In the genomic region with DNA sequence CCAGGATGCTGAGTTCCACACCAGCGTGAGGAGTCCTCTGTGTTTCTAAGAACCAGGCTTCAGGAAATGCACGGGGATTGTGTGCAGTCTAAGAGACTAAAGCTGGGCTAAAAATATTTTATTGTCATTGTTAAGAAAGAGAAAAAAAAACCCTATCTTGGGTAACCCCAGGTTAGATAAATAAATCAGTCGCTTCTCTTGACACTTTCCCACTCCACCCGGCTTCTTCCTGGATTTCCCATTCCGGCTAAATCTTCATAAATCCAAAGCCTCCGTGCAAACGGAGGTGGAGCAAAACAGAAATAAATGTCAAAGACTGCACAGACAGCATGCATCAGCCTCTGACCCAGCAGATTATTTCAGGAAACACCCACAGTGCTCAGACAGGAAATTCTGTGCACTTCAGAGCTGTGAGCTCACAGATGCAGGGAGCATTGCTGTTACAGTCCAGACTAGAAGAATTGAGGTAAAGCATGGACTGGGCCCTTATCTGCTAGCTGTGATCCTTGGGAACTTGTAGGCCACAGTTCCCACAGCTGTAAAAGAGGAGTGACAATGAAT, we compare ENCODE assay signal across 8 cellular contexts. TPM values are rescaled to one million over a fixed set of nuclear protein-coding genes. Genes with fewer than 3 reads are reported as not detected.
DNase-seq lines count a peak whose midpoint lies in the region; ATAC-seq, FAIRE-seq and TF ChIP-seq lines count a peak whose summit lies in the region.

No MANE protein-coding gene starts in this region.

- peaks cover 48% of the 10 kb centered on the region for H3K4me1 Mint-ChIP-seq in activated CD4-positive, alpha-beta T cell treated with anti-CD3 and anti-CD28 coated beads for 36 hours
- H3K4me1 Mint-ChIP-seq in T-helper 1 cell treated with Interleukin-12 subunit alpha and Interleukin-12 subunit beta and Interleukin-4 antibody, amounts not matched to agents 30 μg/mL and 1 μg/mL, for 36 hours (ENCODE audit: low read depth): peaks cover 32% of the 10 kb centered on the region
- H3K4me1 Mint-ChIP-seq in progenitor cell of endocrine pancreas (ENCODE audit: low read depth) (peaks cover 15% of the 10 kb centered on the region), nephron progenitor cell (no peaks in the 10 kb centered on the region)

- no peaks in the 10 kb centered on the region for H3K27me3 Mint-ChIP-seq in activated CD4-positive, alpha-beta T cell treated with anti-CD3 and anti-CD28 coated beads for 36 hours
- peaks cover 5% of the 10 kb centered on the region for H3K27me3 Mint-ChIP-seq in T-helper 1 cell treated with Interleukin-12 subunit alpha and Interleukin-12 subunit beta and Interleukin-4 antibody, amounts not matched to agents 30 μg/mL and 1 μg/mL, for 36 hours (ENCODE audit: low read depth)
- H3K27me3 Mint-ChIP-seq in progenitor cell of endocrine pancreas (no peaks in the 10 kb centered on the region), nephron progenitor cell (ENCODE audit: low read depth, poor library complexity) (peaks cover 24% of the 10 kb centered on the region)

- peak; percentile 63 for DNase-seq in activated CD4-positive, alpha-beta T cell treated with anti-CD3 and anti-CD28 coated beads for 36 hours
- DNase-seq in activated CD4-positive, alpha-beta T cell treated with anti-CD3 and anti-CD28 coated beads for 1 hour: no peak
- DNase-seq in esophagus squamous epithelium (lab: John Stamatoyannopoulos, UW): no peak
- no peak for DNase-seq in progenitor cell of endocrine pancreas (ENCODE audit: low spot score, unreplicated experiment)
- DNase-seq in D721Med (ENCODE audit: insufficient read length, low spot score): no peak
- no peak for DNase-seq in nephron progenitor cell

- intact Hi-C loops in activated CD4-positive, alpha-beta T cell treated with anti-CD3 and anti-CD28 coated beads for 36 hours (cut with DNase I, micrococcal nuclease): loop anchor here (1.0 kb wide), 2 partner anchors 10 to 11 kb away; no protein-coding TSS in a partner anchor
- intact Hi-C loops in esophagus squamous epithelium (cut with DNase I): no loop called here

- H3K27ac Mint-ChIP-seq in activated CD4-positive, alpha-beta T cell treated with anti-CD3 and anti-CD28 coated beads for 36 hours: peak overlapping the region; percentile 93
- H3K27ac Mint-ChIP-seq in T-helper 1 cell treated with Interleukin-12 subunit alpha and Interleukin-12 subunit beta and Interleukin-4 antibody, amounts not matched to agents 30 μg/mL and 1 μg/mL, for 36 hours: peak overlapping the region; percentile 86
- H3K27ac Mint-ChIP-seq in progenitor cell of endocrine pancreas (peak overlapping the region; percentile 93), nephron progenitor cell (no peak overlapping the region)

- H3K36me3 Mint-ChIP-seq in activated CD4-positive, alpha-beta T cell treated with anti-CD3 and anti-CD28 coated beads for 36 hours (ENCODE audit: low read depth): peaks cover 8% of the 10 kb centered on the region
- peaks cover 6% of the 10 kb centered on the region for H3K36me3 Mint-ChIP-seq in T-helper 1 cell treated with Interleukin-12 subunit alpha and Interleukin-12 subunit beta and Interleukin-4 antibody, amounts not matched to agents 30 μg/mL and 1 μg/mL, for 36 hours (ENCODE audit: low read depth)
- H3K36me3 Mint-ChIP-seq in progenitor cell of endocrine pancreas (ENCODE audit: insufficient read depth) (peaks cover 4% of the 10 kb centered on the region), nephron progenitor cell (ENCODE audit: low read depth) (no peaks in the 10 kb centered on the region)

- H3K4me3 ChIP-seq in esophagus squamous epithelium: no peak overlapping the region

- H3K27me3 ChIP-seq in esophagus squamous epithelium: no peaks in the 10 kb centered on the region

- H3K9me3 Mint-ChIP-seq in activated CD4-positive, alpha-beta T cell treated with anti-CD3 and anti-CD28 coated beads for 36 hours (ENCODE audit: low read depth): peaks cover 7% of the 10 kb centered on the region
- H3K9me3 Mint-ChIP-seq in T-helper 1 cell treated with Interleukin-12 subunit alpha and Interleukin-12 subunit beta and Interleukin-4 antibody, amounts not matched to agents 30 μg/mL and 1 μg/mL, for 36 hours: peaks cover 7% of the 10 kb centered on the region
- H3K9me3 Mint-ChIP-seq in progenitor cell of endocrine pancreas (ENCODE audit: low read depth) (peaks cover 6% of the 10 kb centered on the region), nephron progenitor cell (peaks cover 5% of the 10 kb centered on the region)

- no peaks in the 10 kb centered on the region for H3K9me3 ChIP-seq in esophagus squamous epithelium

- peak overlapping the region; percentile 54 for H3K4me3 Mint-ChIP-seq in activated CD4-positive, alpha-beta T cell treated with anti-CD3 and anti-CD28 coated beads for 36 hours
- peak overlapping the region; percentile 30 for H3K4me3 Mint-ChIP-seq in T-helper 1 cell treated with Interleukin-12 subunit alpha and Interleukin-12 subunit beta and Interleukin-4 antibody, amounts not matched to agents 30 μg/mL and 1 μg/mL, for 36 hours
- no peak overlapping the region for H3K4me3 Mint-ChIP-seq in progenitor cell of endocrine pancreas (ENCODE audit: low read depth)
- H3K4me3 Mint-ChIP-seq in nephron progenitor cell: no peak overlapping the region

- H3K4me1 ChIP-seq in esophagus squamous epithelium: peaks cover 0 to 13% (median 13%) of the 10 kb centered on the region in 3 donors

- no peaks in the 10 kb centered on the region for H3K36me3 ChIP-seq in esophagus squamous epithelium

- POLR2A ChIA-PET in activated CD4-positive, alpha-beta T cell treated with anti-CD3 and anti-CD28 coated beads for 36 hours (lab: Charles Lee): interaction anchor here (0.5 to 1.8 kb wide), 4 partner anchors 10 to 494 kb away, joined by 3 to 7 read pairs (median 6); no protein-coding TSS in a partner anchor

- no peak for FAIRE-seq in D721Med (lab: Jason Lieb, UNC)

- TF ChIP-seq CTCF in esophagus squamous epithelium (IDR thresholded peaks at IDR 0.05): no peak
- no peak for TF ChIP-seq CTCF in progenitor cell of endocrine pancreas (IDR thresholded peaks at IDR 0.05; ENCODE audit: unreplicated experiment)
- TF ChIP-seq CTCF in D721Med (IDR thresholded peaks at IDR 0.05; ENCODE audit: insufficient read depth, missing control alignments): no peak
- TF ChIP-seq CTCF in nephron progenitor cell (IDR thresholded peaks at IDR 0.05): no peak

- peak; percentile 79 for ATAC-seq in activated CD4-positive, alpha-beta T cell treated with anti-CD3 and anti-CD28 coated beads for 36 hours
- ATAC-seq in HG02852 (IDR thresholded peaks at IDR 0.05; ENCODE audit: unreplicated experiment): peak; percentile 65

- peak overlapping the region; percentile 6 to 56 (median 22) for H3K27ac ChIP-seq in esophagus squamous epithelium

- CTCF ChIA-PET in activated CD4-positive, alpha-beta T cell treated with anti-CD3 and anti-CD28 coated beads for 36 hours (lab: Charles Lee): interaction anchor here (0.6 to 2.5 kb wide), 6 partner anchors 9 to 341 kb away, joined by 3 to 27 read pairs (median 3); no protein-coding TSS in a partner anchor

- no peak for TF ChIP-seq POLR2A in esophagus squamous epithelium (IDR thresholded peaks at IDR 0.05)

- WGBS in esophagus squamous epithelium, 2 donors: 12 to 33% methylated on average over 7 of the region's 7 CpGs

RNA-seq across cellular contexts. Expression of gene GRID1, which starts 44.8 kb away (rescaled TPM):
- total RNA-seq in activated CD4-positive, alpha-beta T cell treated with anti-CD3 and anti-CD28 coated beads for 36 hours: not detected
- total RNA-seq in esophagus squamous epithelium (1 to 10 TPM in 1 of 4 donors, under 1 TPM in 3; 0.03 to 2.7 (median 0.49) TPM), progenitor cell of endocrine pancreas (0.22 and 0.42 TPM in 2 replicates)

Comparison
In these comparisons a context has a peak if more than half of its experiments do, and no peak if none do; other contexts are left out.
1. H3K4me3 Mint-ChIP-seq: peak in activated CD4-positive, alpha-beta T cell treated with anti-CD3 and anti-CD28 coated beads for 36 hours (single experiment) and T-helper 1 cell treated with Interleukin-12 subunit alpha and Interleukin-12 subunit beta and Interleukin-4 antibody, amounts not matched to agents 30 μg/mL and 1 μg/mL, for 36 hours (single experiment); none in progenitor cell of endocrine pancreas (single experiment) and nephron progenitor cell (single experiment).